ENCODE assay signal across 1 cellular context in genomic region chr17:77437017-77437416, GRCh38.
TF ChIP-seq lines count a peak whose summit lies in the region.

No MANE protein-coding gene starts in this region.

TF ChIP-seq in K562, 482 proteins besides CTCF, POLR2A, EP300 and RAD21 (continued from another document):
- TF ChIP-seq ARID3A (IDR thresholded peaks at IDR 0.05; ENCODE audit: borderline replicate concordance, low read depth, low read length) (no peak), FOXK1 (CRISPR knock-in tag; IDR thresholded peaks at IDR 0.05; ENCODE audit: borderline replicate concordance) (no peak), ZSCAN29 (IDR thresholded peaks at IDR 0.05) (no peak), NR0B1 (IDR thresholded peaks at IDR 0.05; ENCODE audit: partially characterized antibody) (no peak), CREM (IDR thresholded peaks at IDR 0.05; ENCODE audit: low read depth) (no peak), ZFP91 (CRISPR knock-in tag; IDR thresholded peaks at IDR 0.05) (no peak), CBFA2T3 (IDR thresholded peaks at IDR 0.05) (no peak)
